In the genomic region with DNA sequence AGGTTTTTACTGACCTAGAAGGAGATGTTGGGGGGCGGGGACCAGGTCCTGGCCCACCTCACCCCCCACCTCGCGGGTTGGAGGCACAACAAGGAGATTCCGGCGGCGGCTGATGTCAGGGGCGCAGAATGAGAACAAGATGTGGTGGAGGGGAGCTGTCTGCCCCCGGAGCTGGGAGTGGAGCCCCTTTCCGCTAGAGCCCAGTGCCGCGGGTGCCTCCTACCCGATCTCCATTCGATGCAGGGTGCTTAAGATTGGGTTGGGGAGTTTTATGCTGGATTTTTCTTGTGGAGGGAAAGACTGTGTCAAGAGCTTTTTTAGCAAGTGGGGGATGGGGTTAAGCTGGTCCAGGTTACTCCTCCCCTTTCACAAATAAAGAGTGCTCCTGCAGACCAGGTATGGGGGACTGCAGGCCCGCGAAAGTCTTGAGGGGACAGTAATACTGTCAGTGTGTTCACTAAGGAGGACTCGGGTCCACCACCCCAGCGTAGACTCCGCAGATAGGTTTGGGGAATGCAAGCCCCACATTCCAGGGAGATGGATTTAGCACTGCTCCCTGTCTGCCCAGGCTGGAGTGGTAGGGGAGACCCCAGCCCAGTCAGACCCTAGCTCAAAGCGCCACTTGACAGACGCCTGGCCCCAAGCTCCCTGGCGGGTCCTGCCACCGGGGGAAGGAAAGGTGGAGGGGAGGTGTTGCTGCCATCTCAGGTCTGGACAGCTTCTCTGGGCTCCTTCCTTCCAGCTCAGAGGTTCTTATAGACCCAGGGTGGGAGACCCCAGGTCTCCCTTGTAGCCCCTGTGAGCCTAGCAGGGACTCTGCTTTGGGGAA, we compare ENCODE assay signal across 1 cellular context.
A peak's percentile ranks its signal among the peaks of the same experiment; 100 is the strongest.
TF ChIP-seq lines count a peak whose summit lies in the region.

No MANE protein-coding gene starts in this region.

TF ChIP-seq in H1, 55 proteins besides CTCF, POLR2A, EP300 and RAD21:
- TF ChIP-seq ASH2L (IDR thresholded peaks at IDR 0.05; ENCODE audit: low read length) (peak; percentile 36), HDAC6 (IDR thresholded peaks at IDR 0.05; ENCODE audit: low read depth, low read length) (no peak), EZH2 (IDR thresholded peaks at IDR 0.05; ENCODE audit: low read depth, low read length, severe bottlenecking) (peak; percentile 73), TEAD4 (IDR thresholded peaks at IDR 0.05; ENCODE audit: low read depth, low read length) (peak; percentile 73), SAP30 (IDR thresholded peaks at IDR 0.05; ENCODE audit: insufficient read depth, insufficient replicate concordance, low read length) (no peak), KDM4A (IDR thresholded peaks at IDR 0.05; ENCODE audit: low read depth, low read length, severe bottlenecking) (peak; percentile 4), SUZ12 (IDR thresholded peaks at IDR 0.05; ENCODE audit: low read length) (peak; percentile 79; the same call in 1 of the 2 replicates), PHF8 (conservative IDR thresholded peaks at IDR 0.05; ENCODE audit: low read depth, low read length) (no peak), RNF2 (IDR thresholded peaks at IDR 0.05; ENCODE audit: borderline replicate concordance, low read depth, low read length, missing control alignments, poor library complexity, severe bottlenecking) (peak; percentile 9)
TF ChIP-seq in H1: peak in this region for 6.
